ENCODE assay signal across 15 cellular contexts in genomic region chrX:47572773-47573333, GRCh38. TPM values are rescaled to one million over a fixed set of nuclear protein-coding genes. Genes with fewer than 3 reads are reported as not detected.
DNase-seq lines count a peak whose midpoint lies in the region; ATAC-seq and TF ChIP-seq lines count a peak whose summit lies in the region.
"Had no signal": no experiment of that assay in that cellular context is flagged by ENCODE, and none has a peak within 500 bp of the region (broad histone marks: within the 10 kb centered on the region; RNA-seq: fewer than 3 reads in every experiment).

No MANE protein-coding gene starts in this region.

- peak overlapping the region; percentile 55 for H3K27ac Mint-ChIP-seq in CD4-positive, alpha-beta T cell

- no peak for DNase-seq in CD4-positive, alpha-beta T cell
- DNase-seq in NT2/D1 (ENCODE audit: low read depth, low spot score) (no peak), osteoblast (ENCODE audit: insufficient read length, low spot score, missing footprints) (no peak), testis (no peak), left lung (no peak), HPDE6-E6E7 (ENCODE audit: extremely low spot score) (no peak)
- DNase-seq: activated T-cell treated with anti-CD3 and anti-CD28 coated beads, Interleukin-2, amount 50 U/mL, for 4 hours; CD8-positive, alpha-beta memory T cell; naive thymus-derived CD4-positive, alpha-beta T cell; NCI-H1048; NCI-H526 had no signal

- H3K27me3 Mint-ChIP-seq in CD4-positive, alpha-beta T cell = peaks cover 5% of the 10 kb centered on the region

- 40 to 51% methylated on average over 3 to 9 of the region's 9 CpGs for WGBS in testis, 2 donors

- H3K9me3 Mint-ChIP-seq in CD4-positive, alpha-beta T cell = no peaks in the 10 kb centered on the region
- H3K9me3 Mint-ChIP-seq: activated T-cell treated with anti-CD3 and anti-CD28 coated beads, Interleukin-2, amount 50 U/mL, for 4 hours; CD8-positive, alpha-beta memory T cell had no signal

- TF ChIP-seq CTCF in CD4-positive, alpha-beta T cell (IDR thresholded peaks at IDR 0.05) = no peak
- TF ChIP-seq CTCF in osteoblast (IDR thresholded peaks at IDR 0.05; ENCODE audit: extremely low read depth, low read depth, low read length) = no peak
- no peak for TF ChIP-seq CTCF in testis (IDR thresholded peaks at IDR 0.05)
- TF ChIP-seq CTCF in left lung (IDR thresholded peaks at IDR 0.05) = no peak

- H4K20me1 ChIP-seq in osteoblast (ENCODE audit: insufficient read depth, low read length) = no peaks in the 10 kb centered on the region

- peaks cover 46% of the 10 kb centered on the region for H3K36me3 Mint-ChIP-seq in CD4-positive, alpha-beta T cell (ENCODE audit: low read depth)

- POLR2A ChIA-PET in CD4-positive, alpha-beta T cell (lab: Charles Lee) = interaction anchor here (0.5 kb wide), 1 partner anchor 22 kb away, joined by 4 read pairs; no protein-coding TSS in a partner anchor

- TF ChIP-seq POLR2A in testis (IDR thresholded peaks at IDR 0.05) = no peak

- CTCF ChIA-PET in CD4-positive, alpha-beta T cell (lab: Charles Lee) = no interaction called here

- ATAC-seq in CD4-positive, alpha-beta T cell (ENCODE audit: poor library complexity) = peak; percentile 22
- ATAC-seq in esophagus mucosa (peak; percentile 14), left lung (no peak), GM18517 (IDR thresholded peaks at IDR 0.05; ENCODE audit: unreplicated experiment) (no peak)
- ATAC-seq: activated CD4-positive, CD25-positive, alpha-beta regulatory T cell treated with anti-CD3 and anti-CD28 coated beads, Interleukin-2, amount 50 U/mL, for 24 hours; naive thymus-derived CD4-positive, alpha-beta T cell had no signal

- peak overlapping the region; percentile 43 for H3K9ac ChIP-seq in NT2/D1 (ENCODE audit: insufficient read length, low read depth)

- H3K79me2 ChIP-seq in osteoblast (ENCODE audit: insufficient read depth, low read length) = no peaks in the 10 kb centered on the region

- peaks cover 13% of the 10 kb centered on the region for H3K4me1 Mint-ChIP-seq in CD4-positive, alpha-beta T cell (ENCODE audit: low read depth)

- no peak overlapping the region for H3K4me2 ChIP-seq in osteoblast (ENCODE audit: insufficient read depth, low read length)

- peaks cover 11% of the 10 kb centered on the region for H3K4me1 ChIP-seq in NT2/D1 (ENCODE audit: insufficient read depth, insufficient read length)
- peaks cover 12% of the 10 kb centered on the region for H3K4me1 ChIP-seq in osteoblast (ENCODE audit: insufficient read depth, low read length)
- H3K4me1 ChIP-seq in testis = no peaks in the 10 kb centered on the region
- H3K4me1 ChIP-seq in left lung = peaks cover 0 to 6% of the 10 kb centered on the region in 2 donors
- H3K4me1 ChIP-seq: breast epithelium had no signal

- H3K4me3 ChIP-seq in NT2/D1 (ENCODE audit: insufficient read length, low read depth) (no peak overlapping the region), osteoblast (ENCODE audit: insufficient read depth, low read length) (no peak overlapping the region), testis (no peak overlapping the region), left lung (no peak overlapping the region)

- H3K36me3 ChIP-seq in NT2/D1 (ENCODE audit: insufficient read depth, insufficient read length, low read length) (peaks cover 57% of the 10 kb centered on the region), osteoblast (ENCODE audit: insufficient read depth, low read length) (peaks cover 16% of the 10 kb centered on the region), testis (ENCODE audit: low read depth, missing control alignments) (no peaks in the 10 kb centered on the region), left lung (peaks cover 0 to 41% of the 10 kb centered on the region in 2 donors)

- no peaks in the 10 kb centered on the region for H3K9me3 ChIP-seq in CD4-positive, alpha-beta T cell (ENCODE audit: control insufficient read depth, low read length)
- H3K9me3 ChIP-seq in NT2/D1 (ENCODE audit: insufficient read depth, low read length) = no peaks in the 10 kb centered on the region
- no peaks in the 10 kb centered on the region for H3K9me3 ChIP-seq in osteoblast (ENCODE audit: low read depth, low read length)
- H3K9me3 ChIP-seq in testis = no peaks in the 10 kb centered on the region
- no peaks in the 10 kb centered on the region for H3K9me3 ChIP-seq in left lung
- H3K9me3 ChIP-seq: breast epithelium had no signal

- H3K27ac ChIP-seq in CD4-positive, alpha-beta T cell (ENCODE audit: low read depth, low read length) = no peak overlapping the region
- peak overlapping the region; percentile 45 for H3K27ac ChIP-seq in osteoblast (ENCODE audit: low read depth, low read length)
- H3K27ac ChIP-seq in testis = peak overlapping the region in 1 of 2 donors; percentile 19
- no peak overlapping the region for H3K27ac ChIP-seq in left lung

- H2AFZ ChIP-seq in osteoblast (ENCODE audit: low read length) = no peak overlapping the region

- intact Hi-C loops in CD4-positive, alpha-beta T cell (cut with DNase I, micrococcal nuclease) = no loop called here
- intact Hi-C loops in testis (cut with DNase I; ENCODE audit: low total_unique reads) = no loop called here
- intact Hi-C loops in left lung (cut with DNase I) = no loop called here

- no peaks in the 10 kb centered on the region for H3K27me3 ChIP-seq in CD4-positive, alpha-beta T cell (ENCODE audit: control insufficient read depth, insufficient read depth, low read length)
- H3K27me3 ChIP-seq in NT2/D1 (ENCODE audit: insufficient read depth, insufficient read length) = no peaks in the 10 kb centered on the region
- no peaks in the 10 kb centered on the region for H3K27me3 ChIP-seq in osteoblast (ENCODE audit: insufficient read depth, low read length)
- no peaks in the 10 kb centered on the region for H3K27me3 ChIP-seq in testis
- peaks cover 0 to 10% of the 10 kb centered on the region in 2 donors for H3K27me3 ChIP-seq in left lung

- peak overlapping the region; percentile 57 for H3K4me3 Mint-ChIP-seq in CD4-positive, alpha-beta T cell
- H3K4me3 Mint-ChIP-seq: activated T-cell treated with anti-CD3 and anti-CD28 coated beads, Interleukin-2, amount 50 U/mL, for 4 hours had no signal

RNA-seq across cellular contexts. Expression of gene TIMP1, which starts 9.4 kb away (rescaled TPM):
- 10 to 100 TPM; 35.6 to 38.5 TPM for total RNA-seq in CD4-positive, alpha-beta T cell
- 51.4 TPM for total RNA-seq in esophagus mucosa
- total RNA-seq in osteoblast = 904 and 922 TPM in 2 replicates
- 100 to 1,000 TPM; 535 to 995 TPM for total RNA-seq in testis
- polyA plus RNA-seq in testis (ENCODE audit: insufficient read depth, low read depth, low replicate concordance) = 708 TPM
- total RNA-seq in left lung = 1,000 to 10,000 TPM in 1 of 2 donors, 100 to 1,000 TPM in 1; 998 to 2,737 TPM

RNA-seq across cellular contexts. Expression of gene ARAF, which starts 11.8 kb away (rescaled TPM):
- 100 to 1,000 TPM; 119 to 121 TPM for total RNA-seq in CD4-positive, alpha-beta T cell
- total RNA-seq in esophagus mucosa (33.8 TPM), osteoblast (18.9 and 21.0 TPM in 2 replicates), testis (10 to 100 TPM; 29.8 to 44.3 TPM), left lung (10 to 100 TPM; 92.7 to 93.1 TPM)
- polyA plus RNA-seq in testis (ENCODE audit: insufficient read depth, low read depth, low replicate concordance) = 34.4 TPM

RNA-seq across cellular contexts. Expression of gene SYN1, which starts 46.8 kb away (rescaled TPM):
- total RNA-seq in CD4-positive, alpha-beta T cell = under 1 TPM; 0.27 to 0.87 TPM
- total RNA-seq in esophagus mucosa (0.16 TPM), osteoblast (under 0.01 TPM in 2 replicates), testis (1 to 10 TPM; 2.8 to 3.4 TPM), left lung (1 to 10 TPM; 1.0 to 1.6 TPM)
- 3.5 TPM for polyA plus RNA-seq in testis (ENCODE audit: insufficient read depth, low read depth, low replicate concordance)
- total RNA-seq: breast epithelium had no signal

RNA-seq across cellular contexts. Expression of gene CFP, which starts 56.9 kb away (rescaled TPM):
- total RNA-seq in CD4-positive, alpha-beta T cell = 10 to 100 TPM; 18.3 to 18.6 TPM
- 0.48 TPM for total RNA-seq in esophagus mucosa
- 0.29 and 0.36 TPM in 2 replicates for total RNA-seq in osteoblast
- total RNA-seq in testis = 1 to 10 TPM; 1.9 to 2.8 TPM
- polyA plus RNA-seq in testis (ENCODE audit: insufficient read depth, low read depth, low replicate concordance) = 4.4 TPM
- total RNA-seq in left lung = 10 to 100 TPM in 1 of 2 donors, 1 to 10 TPM in 1; 7.6 to 25.4 TPM

Comparison
In these comparisons a context has a peak if more than half of its experiments do, and no peak if none do; other contexts are left out.
1. ATAC-seq: peak in CD4-positive, alpha-beta T cell (single experiment) and esophagus mucosa (single experiment); none in left lung (single experiment) and GM18517 (single experiment).
2. RNA of gene TIMP1, which starts 9.4 kb away (total RNA-seq): 998 to 2,737 TPM in left lung, 535 to 995 TPM in testis and 904 to 922 TPM in osteoblast; 51.4 TPM in esophagus mucosa (single experiment) and 35.6 to 38.5 TPM in CD4-positive, alpha-beta T cell; every median in the first group is over 10 times any median in the second.